In genomic region chr20:47354388-47354709, GRCh38 we compare ENCODE assay signal across 1 cellular context.
TF ChIP-seq lines count a peak whose summit lies in the region.

No MANE protein-coding gene starts in this region.

TF ChIP-seq in H1, 55 proteins besides CTCF, POLR2A, EP300 and RAD21:
- TF ChIP-seq KDM4A (IDR thresholded peaks at IDR 0.05; ENCODE audit: low read depth, low read length, severe bottlenecking): no peak
- no peak for TF ChIP-seq MAX (IDR thresholded peaks at IDR 0.05)
- no peak for TF ChIP-seq KDM1A (IDR thresholded peaks at IDR 0.05; ENCODE audit: borderline replicate concordance, low read length)
- TF ChIP-seq E2F6 (IDR thresholded peaks at IDR 0.05): no peak
- no peak for TF ChIP-seq CTBP2 (IDR thresholded peaks at IDR 0.05; ENCODE audit: borderline replicate concordance, insufficient read depth, insufficient read length, low read length)
- no peak for TF ChIP-seq ATF3 (IDR thresholded peaks at IDR 0.05; ENCODE audit: insufficient read depth, low read depth, low read length)
- no peak for TF ChIP-seq CBX5 (IDR thresholded peaks at IDR 0.05; ENCODE audit: low read depth, low read length)
- TF ChIP-seq ATF2 (IDR thresholded peaks at IDR 0.05; ENCODE audit: low read length): no peak
- no peak for TF ChIP-seq CHD7 (IDR thresholded peaks at IDR 0.05; ENCODE audit: insufficient replicate concordance, low read length)
- TF ChIP-seq SP1 (IDR thresholded peaks at IDR 0.05; ENCODE audit: low read depth, low read length): no peak
- no peak for TF ChIP-seq SRF (IDR thresholded peaks at IDR 0.05; ENCODE audit: low read depth, low read length)
- no peak for TF ChIP-seq RFX5 (IDR thresholded peaks at IDR 0.05; ENCODE audit: borderline replicate concordance, low read depth, low read length)
- no peak for TF ChIP-seq JUND (IDR thresholded peaks at IDR 0.05; ENCODE audit: low read length)
- no peak for TF ChIP-seq ZNF274 (IDR thresholded peaks at IDR 0.05; ENCODE audit: borderline replicate concordance, extremely low read depth, low read length)
